Comparison of ENCODE assay signal across 11 cellular contexts in genomic region chr1:23964790-23965740, GRCh38. TPM values are rescaled to one million over a fixed set of nuclear protein-coding genes. Genes with fewer than 3 reads are reported as not detected.
A peak's percentile ranks its signal among the peaks of the same experiment; 100 is the strongest.
DNase-seq lines count a peak whose midpoint lies in the region; ATAC-seq and TF ChIP-seq lines count a peak whose summit lies in the region.
"Had no signal": no experiment of that assay in that cellular context is flagged by ENCODE, and none has a peak within 500 bp of the region (broad histone marks: within the 10 kb centered on the region; RNA-seq: fewer than 3 reads in every experiment).

No MANE protein-coding gene starts in this region.

- H3K9me2 ChIP-seq in PC-3 (replicated peaks; ENCODE audit: low read length) = no peaks in the 10 kb centered on the region

- CTCF ChIA-PET in A673 (lab: Charles Lee) (no interaction called here), PC-3 (lab: Charles Lee) (no interaction called here)

- H3K27ac ChIP-seq in A673 (ENCODE audit: low read depth, low read length, poor library complexity, severe bottlenecking) = peak overlapping the region; percentile 33
- H3K27ac ChIP-seq in mesodermal cell (ENCODE audit: low read depth, low read length, severe bottlenecking) = peak overlapping the region; percentile 46
- no peak overlapping the region for H3K27ac ChIP-seq in substantia nigra (ENCODE audit: low read depth, low read length, poor library complexity, severe bottlenecking)
- no peak overlapping the region for H3K27ac ChIP-seq in PC-3 (ENCODE audit: low read length)

- H3K27me3 ChIP-seq in A673 (replicated peaks; ENCODE audit: insufficient read depth, low read depth, low read length, poor library complexity) (no peaks in the 10 kb centered on the region), adipocyte (replicated peaks; ENCODE audit: control insufficient read depth, insufficient read depth, low read length) (no peaks in the 10 kb centered on the region), PC-3 (ENCODE audit: low read length) (no peaks in the 10 kb centered on the region)

- H3K79me2 ChIP-seq in PC-3 (ENCODE audit: low read length) = peaks cover 35% of the 10 kb centered on the region

- H3K9ac ChIP-seq in adipocyte (ENCODE audit: low read length) (peak overlapping the region; percentile 40), PC-3 (ENCODE audit: low read length) (no peak overlapping the region)

- POLR2A ChIA-PET in A673 (lab: Charles Lee; ENCODE audit: low non-redundant PET) = no interaction called here
- POLR2A ChIA-PET in PC-3 (lab: Charles Lee; ENCODE audit: unreplicated experiment) = no interaction called here

- H2AFZ ChIP-seq in PC-3 (ENCODE audit: low read length) = no peak overlapping the region

- TF ChIP-seq CTCF in A673 (conservative IDR thresholded peaks at IDR 0.05; ENCODE audit: low read depth, low read length) (no peak), PC-3 (conservative IDR thresholded peaks at IDR 0.05; ENCODE audit: low read depth, low read length) (no peak)

- intact Hi-C loops in A673 (cut with micrococcal nuclease; ENCODE audit: unreplicated experiment) (no loop called here), PC-3 (cut with micrococcal nuclease) (loop anchor here (2.0 to 10.0 kb wide), 4 partner anchors 64 to 150 kb away; partner anchors contain the start of genes FUCA1 and MYOM3)

- DNase-seq in A673 (ENCODE audit: low spot score) = no peak
- DNase-seq in KBM-7 = peak; percentile 54
- peak; percentile 69 for DNase-seq in adipocyte (ENCODE audit: low read depth)
- no peak for DNase-seq in substantia nigra (lab: John Stamatoyannopoulos, UW)
- DNase-seq in anterior cingulate cortex (lab: John Stamatoyannopoulos, UW) = no peak
- DNase-seq in PC-3 = no peak
- DNase-seq: activated CD8-positive, alpha-beta memory T cell treated with anti-CD3 and anti-CD28 coated beads for 24 hours; GOT3; NCI-H1048 had no signal

- peaks cover 21% of the 10 kb centered on the region for H4K20me1 ChIP-seq in PC-3 (ENCODE audit: low read length)

- peaks cover 89% of the 10 kb centered on the region for H3K36me3 ChIP-seq in A673 (ENCODE audit: insufficient read depth, low read length, poor library complexity, severe bottlenecking)
- peaks cover 81% of the 10 kb centered on the region for H3K36me3 ChIP-seq in adipocyte (ENCODE audit: control insufficient read depth, insufficient read depth, low read length, severe bottlenecking)
- H3K36me3 ChIP-seq in mesodermal cell (ENCODE audit: control insufficient read depth, insufficient read depth, low read length) = peaks cover 43% of the 10 kb centered on the region
- H3K36me3 ChIP-seq in PC-3 (ENCODE audit: low read depth, low read length) = peaks cover 46% of the 10 kb centered on the region

- in situ Hi-C loops in KBM-7 (cut with MboI; ENCODE audit: low pct_unique_long_range_greater_than_20kb, low sequenced_read_pairs) = no loop called here

- no peak for ATAC-seq in PC-3
- ATAC-seq in GM21360 (IDR thresholded peaks at IDR 0.05; ENCODE audit: unreplicated experiment) = no peak

- H3K9me3 ChIP-seq in A673 (ENCODE audit: low read depth, low read length, poor library complexity, severe bottlenecking) = no peaks in the 10 kb centered on the region
- H3K9me3 ChIP-seq in adipocyte (ENCODE audit: control insufficient read depth, low read length) = no peaks in the 10 kb centered on the region
- no peaks in the 10 kb centered on the region for H3K9me3 ChIP-seq in mesodermal cell (ENCODE audit: control insufficient read depth, low read length)
- no peaks in the 10 kb centered on the region for H3K9me3 ChIP-seq in PC-3 (ENCODE audit: low read length)

- H3K4me1 ChIP-seq in A673 (ENCODE audit: insufficient read depth, low read length, poor library complexity, severe bottlenecking) (no peaks in the 10 kb centered on the region), adipocyte (ENCODE audit: control insufficient read depth, insufficient read depth, low read length) (peaks cover 32% of the 10 kb centered on the region), mesodermal cell (ENCODE audit: control insufficient read depth, insufficient read depth, low read length, poor library complexity, severe bottlenecking) (peaks cover 4% of the 10 kb centered on the region), PC-3 (ENCODE audit: insufficient read depth, low read length) (0 out of 2 replicates have a peak, but pooled peaks cover 6% of the 10 kb centered on the region)

- H3K4me3 ChIP-seq in A673 (ENCODE audit: low read depth, low read length, poor library complexity, severe bottlenecking) (no peak overlapping the region), adipocyte (ENCODE audit: low read length) (no peak overlapping the region), mesodermal cell (ENCODE audit: extremely low read depth, insufficient read depth, low read length, poor library complexity, severe bottlenecking) (no peak overlapping the region), PC-3 (ENCODE audit: low read length) (no peak overlapping the region)

- H3F3A ChIP-seq in PC-3 (ENCODE audit: low read length, unreplicated experiment) = peaks cover 32% of the 10 kb centered on the region

- BruUV-seq in A673 (replicated peaks; lab: Mats Ljungman, UMichigan) = no TSS peak
- BruUV-seq in PC-3 (replicated peaks; lab: Mats Ljungman, UMichigan) = no TSS peak

- WGBS in mesodermal cell (ENCODE audit: insufficient coverage in 2 of 2), 2 experiments = 100% methylated on average over 1 of the region's 5 CpGs

- no peak overlapping the region for H3K4me2 ChIP-seq in PC-3 (ENCODE audit: low read length)

RNA-seq across cellular contexts. Expression of gene PNRC2, which starts 5.4 kb away (rescaled TPM):
- total RNA-seq in A673 (2021) (76.2 and 93.2 TPM in 2 replicates), PC-3 (2014; rRNA removed) (36.3 and 45.6 TPM in 2 replicates)
- 121 TPM for polyA plus RNA-seq in mesodermal cell (2013, experiment 1 of 2)
- polyA plus RNA-seq in mesodermal cell (2013, experiment 2 of 2) = 106 TPM

RNA-seq across cellular contexts. Expression of gene SRSF10, which starts 15.1 kb away (rescaled TPM):
- total RNA-seq in A673 (2021) (208 and 218 TPM in 2 replicates), PC-3 (2014; rRNA removed) (109 and 121 TPM in 2 replicates)
- 88.4 TPM for polyA plus RNA-seq in mesodermal cell (2013, experiment 1 of 2)
- polyA plus RNA-seq in mesodermal cell (2013, experiment 2 of 2) = 95.4 TPM

RNA-seq across cellular contexts. Expression of gene CNR2, which starts 51.9 kb away (rescaled TPM):
- total RNA-seq in A673 (2021) (not detected in 2 replicates), PC-3 (2014; rRNA removed) (not detected in 2 replicates)
- polyA plus RNA-seq in mesodermal cell (2013, experiment 1 of 2) = not detected
- not detected for polyA plus RNA-seq in mesodermal cell (2013, experiment 2 of 2)

Comparison
In these comparisons a context has a peak if more than half of its experiments do, and no peak if none do; other contexts are left out.
1. DNase-seq: peak in KBM-7 (single experiment) and adipocyte (single experiment); none in A673 (single experiment), substantia nigra (0 of 49), anterior cingulate cortex (0 of 58) and PC-3 (single experiment).
2. H3K27ac ChIP-seq: peak in A673 (single experiment) and mesodermal cell (single experiment); none in substantia nigra (single experiment) and PC-3 (single experiment).